Comparison of ENCODE assay signal across 39 cellular contexts in genomic region chr7:16912540-16912939, GRCh38. TPM values are rescaled to one million over a fixed set of nuclear protein-coding genes. Genes with fewer than 3 reads are reported as not detected.
"Had no signal": no experiment of that assay in that cellular context is flagged by ENCODE, and none has a peak within 500 bp of the region (broad histone marks: within the 10 kb centered on the region; RNA-seq: fewer than 3 reads in every experiment).

No MANE protein-coding gene starts in this region.

- H3K27me3 ChIP-seq: MG63 had no signal

- H3K4me3 ChIP-seq: MG63 had no signal

- H3K27ac ChIP-seq: KMS-11 had no signal

- H3K4me2 ChIP-seq: KMS-11 had no signal

- H3K36me3 ChIP-seq: MG63 had no signal

- H3K9ac ChIP-seq: KMS-11 had no signal

- DNase-seq: Karpas-422, Kasumi-1, KG1, MG63, MM.1S, MV-4-11, NCI-H1048, NCI-H1092, NCI-H1092 treated with DMSO at 0.1 percent for 48 hours, NCI-H1105, NCI-H1105 treated with DMSO at 0.1 percent for 48 hours, NCI-H1417, NCI-H1417 treated with DMSO at 0.1 percent for 48 hours, NCI-H1436, NCI-H1436 treated with DMSO at 0.1 percent for 48 hours, NCI-H146, NCI-H1694, NCI-H1694 treated with DMSO at 0.1 percent for 48 hours, NCI-H187, NCI-H187 treated with DMSO at 0.1 percent for 48 hours, NCI-H1930, NCI-H2029, NCI-H2029 treated with DMSO at 0.1 percent for 48 hours, NCI-H2081, NCI-H2081 treated with DMSO at 0.1 percent for 48 hours, NCI-H2107, NCI-H2171, NCI-H2171 treated with DMSO at 0.1 percent for 48 hours, NCI-H2227 treated with DMSO at 0.1 percent for 48 hours, NCI-H226, NCI-H345, NCI-H446, NCI-H446 treated with DMSO at 0.1 percent for 48 hours, NCI-H510A had no signal

RNA-seq across cellular contexts. Expression of gene AGR3, which starts 30.8 kb away (rescaled TPM):
- total RNA-seq: LHCN-M2, M059J, MCF 10A, NCI-H460 had no signal
